1 cellular context compared by ENCODE assay signal in genomic region chr18:50627594-50628542, GRCh38.
A peak's percentile ranks its signal among the peaks of the same experiment; 100 is the strongest.
TF ChIP-seq lines count a peak whose summit lies in the region.

No MANE protein-coding gene starts in this region.

TF ChIP-seq in HEK293, 187 proteins besides CTCF, POLR2A, EP300 and RAD21 (continued from another document):
- TF ChIP-seq, protein P1, sequence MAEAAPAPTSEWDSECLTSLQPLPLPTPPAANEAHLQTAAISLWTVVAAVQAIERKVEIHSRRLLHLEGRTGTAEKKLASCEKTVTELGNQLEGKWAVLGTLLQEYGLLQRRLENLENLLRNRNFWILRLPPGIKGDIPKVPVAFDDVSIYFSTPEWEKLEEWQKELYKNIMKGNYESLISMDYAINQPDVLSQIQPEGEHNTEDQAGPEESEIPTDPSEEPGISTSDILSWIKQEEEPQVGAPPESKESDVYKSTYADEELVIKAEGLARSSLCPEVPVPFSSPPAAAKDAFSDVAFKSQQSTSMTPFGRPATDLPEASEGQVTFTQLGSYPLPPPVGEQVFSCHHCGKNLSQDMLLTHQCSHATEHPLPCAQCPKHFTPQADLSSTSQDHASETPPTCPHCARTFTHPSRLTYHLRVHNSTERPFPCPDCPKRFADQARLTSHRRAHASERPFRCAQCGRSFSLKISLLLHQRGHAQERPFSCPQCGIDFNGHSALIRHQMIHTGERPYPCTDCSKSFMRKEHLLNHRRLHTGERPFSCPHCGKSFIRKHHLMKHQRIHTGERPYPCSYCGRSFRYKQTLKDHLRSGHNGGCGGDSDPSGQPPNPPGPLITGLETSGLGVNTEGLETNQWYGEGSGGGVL (tag by site-specific recombination; IDR thresholded peaks at IDR 0.05) = peak; percentile 27; the same call in 1 of the 2 replicates
- TF ChIP-seq ZNF513 (tag by site-specific recombination; IDR thresholded peaks at IDR 0.05) (no peak), SCRT1 (tag by site-specific recombination; IDR thresholded peaks at IDR 0.05; ENCODE audit: borderline replicate concordance) (no peak), ZNF335 (tag by site-specific recombination; conservative IDR thresholded peaks at IDR 0.05) (peak; percentile 68), ZBTB20 (tag by site-specific recombination; IDR thresholded peaks at IDR 0.05) (no peak), RBAK (tag by site-specific recombination; IDR thresholded peaks at IDR 0.05) (no peak), SALL2 (tag by site-specific recombination; IDR thresholded peaks at IDR 0.05; ENCODE audit: borderline replicate concordance) (no peak)
- TF ChIP-seq, protein P2, sequence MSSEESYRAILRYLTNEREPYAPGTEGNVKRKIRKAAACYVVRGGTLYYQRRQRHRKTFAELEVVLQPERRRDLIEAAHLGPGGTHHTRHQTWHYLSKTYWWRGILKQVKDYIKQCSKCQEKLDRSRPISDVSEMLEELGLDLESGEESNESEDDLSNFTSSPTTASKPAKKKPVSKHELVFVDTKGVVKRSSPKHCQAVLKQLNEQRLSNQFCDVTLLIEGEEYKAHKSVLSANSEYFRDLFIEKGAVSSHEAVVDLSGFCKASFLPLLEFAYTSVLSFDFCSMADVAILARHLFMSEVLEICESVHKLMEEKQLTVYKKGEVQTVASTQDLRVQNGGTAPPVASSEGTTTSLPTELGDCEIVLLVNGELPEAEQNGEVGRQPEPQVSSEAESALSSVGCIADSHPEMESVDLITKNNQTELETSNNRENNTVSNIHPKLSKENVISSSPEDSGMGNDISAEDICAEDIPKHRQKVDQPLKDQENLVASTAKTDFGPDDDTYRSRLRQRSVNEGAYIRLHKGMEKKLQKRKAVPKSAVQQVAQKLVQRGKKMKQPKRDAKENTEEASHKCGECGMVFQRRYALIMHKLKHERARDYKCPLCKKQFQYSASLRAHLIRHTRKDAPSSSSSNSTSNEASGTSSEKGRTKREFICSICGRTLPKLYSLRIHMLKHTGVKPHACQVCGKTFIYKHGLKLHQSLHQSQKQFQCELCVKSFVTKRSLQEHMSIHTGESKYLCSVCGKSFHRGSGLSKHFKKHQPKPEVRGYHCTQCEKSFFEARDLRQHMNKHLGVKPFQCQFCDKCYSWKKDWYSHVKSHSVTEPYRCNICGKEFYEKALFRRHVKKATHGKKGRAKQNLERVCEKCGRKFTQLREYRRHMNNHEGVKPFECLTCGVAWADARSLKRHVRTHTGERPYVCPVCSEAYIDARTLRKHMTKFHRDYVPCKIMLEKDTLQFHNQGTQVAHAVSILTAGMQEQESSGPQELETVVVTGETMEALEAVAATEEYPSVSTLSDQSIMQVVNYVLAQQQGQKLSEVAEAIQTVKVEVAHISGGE (tag by site-specific recombination; conservative IDR thresholded peaks at IDR 0.05; ENCODE audit: low read depth) = 0 out of 2 replicates have a peak, but pooled peaks have one; percentile 5
- TF ChIP-seq, protein P3, sequence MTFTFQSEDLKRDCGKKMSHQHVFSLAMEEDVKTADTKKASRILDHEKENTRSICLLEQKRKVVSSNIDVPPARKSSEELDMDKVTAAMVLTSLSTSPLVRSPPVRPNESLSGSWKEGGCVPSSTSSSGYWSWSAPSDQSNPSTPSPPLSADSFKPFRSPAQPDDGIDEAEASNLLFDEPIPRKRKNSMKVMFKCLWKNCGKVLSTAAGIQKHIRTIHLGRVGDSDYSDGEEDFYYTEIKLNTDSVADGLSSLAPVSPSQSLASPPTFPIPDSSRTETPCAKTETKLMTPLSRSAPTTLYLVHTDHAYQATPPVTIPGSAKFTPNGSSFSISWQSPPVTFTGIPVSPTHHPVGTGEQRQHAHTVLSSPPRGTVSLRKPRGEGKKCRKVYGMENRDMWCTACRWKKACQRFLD (tag by site-specific recombination; IDR thresholded peaks at IDR 0.05) = no peak
- TF ChIP-seq, protein P4, sequence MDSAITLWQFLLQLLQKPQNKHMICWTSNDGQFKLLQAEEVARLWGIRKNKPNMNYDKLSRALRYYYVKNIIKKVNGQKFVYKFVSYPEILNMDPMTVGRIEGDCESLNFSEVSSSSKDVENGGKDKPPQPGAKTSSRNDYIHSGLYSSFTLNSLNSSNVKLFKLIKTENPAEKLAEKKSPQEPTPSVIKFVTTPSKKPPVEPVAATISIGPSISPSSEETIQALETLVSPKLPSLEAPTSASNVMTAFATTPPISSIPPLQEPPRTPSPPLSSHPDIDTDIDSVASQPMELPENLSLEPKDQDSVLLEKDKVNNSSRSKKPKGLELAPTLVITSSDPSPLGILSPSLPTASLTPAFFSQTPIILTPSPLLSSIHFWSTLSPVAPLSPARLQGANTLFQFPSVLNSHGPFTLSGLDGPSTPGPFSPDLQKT (IDR thresholded peaks at IDR 0.05; ENCODE audit: borderline replicate concordance, low read depth, low read length) = no peak
- TF ChIP-seq, protein P5, sequence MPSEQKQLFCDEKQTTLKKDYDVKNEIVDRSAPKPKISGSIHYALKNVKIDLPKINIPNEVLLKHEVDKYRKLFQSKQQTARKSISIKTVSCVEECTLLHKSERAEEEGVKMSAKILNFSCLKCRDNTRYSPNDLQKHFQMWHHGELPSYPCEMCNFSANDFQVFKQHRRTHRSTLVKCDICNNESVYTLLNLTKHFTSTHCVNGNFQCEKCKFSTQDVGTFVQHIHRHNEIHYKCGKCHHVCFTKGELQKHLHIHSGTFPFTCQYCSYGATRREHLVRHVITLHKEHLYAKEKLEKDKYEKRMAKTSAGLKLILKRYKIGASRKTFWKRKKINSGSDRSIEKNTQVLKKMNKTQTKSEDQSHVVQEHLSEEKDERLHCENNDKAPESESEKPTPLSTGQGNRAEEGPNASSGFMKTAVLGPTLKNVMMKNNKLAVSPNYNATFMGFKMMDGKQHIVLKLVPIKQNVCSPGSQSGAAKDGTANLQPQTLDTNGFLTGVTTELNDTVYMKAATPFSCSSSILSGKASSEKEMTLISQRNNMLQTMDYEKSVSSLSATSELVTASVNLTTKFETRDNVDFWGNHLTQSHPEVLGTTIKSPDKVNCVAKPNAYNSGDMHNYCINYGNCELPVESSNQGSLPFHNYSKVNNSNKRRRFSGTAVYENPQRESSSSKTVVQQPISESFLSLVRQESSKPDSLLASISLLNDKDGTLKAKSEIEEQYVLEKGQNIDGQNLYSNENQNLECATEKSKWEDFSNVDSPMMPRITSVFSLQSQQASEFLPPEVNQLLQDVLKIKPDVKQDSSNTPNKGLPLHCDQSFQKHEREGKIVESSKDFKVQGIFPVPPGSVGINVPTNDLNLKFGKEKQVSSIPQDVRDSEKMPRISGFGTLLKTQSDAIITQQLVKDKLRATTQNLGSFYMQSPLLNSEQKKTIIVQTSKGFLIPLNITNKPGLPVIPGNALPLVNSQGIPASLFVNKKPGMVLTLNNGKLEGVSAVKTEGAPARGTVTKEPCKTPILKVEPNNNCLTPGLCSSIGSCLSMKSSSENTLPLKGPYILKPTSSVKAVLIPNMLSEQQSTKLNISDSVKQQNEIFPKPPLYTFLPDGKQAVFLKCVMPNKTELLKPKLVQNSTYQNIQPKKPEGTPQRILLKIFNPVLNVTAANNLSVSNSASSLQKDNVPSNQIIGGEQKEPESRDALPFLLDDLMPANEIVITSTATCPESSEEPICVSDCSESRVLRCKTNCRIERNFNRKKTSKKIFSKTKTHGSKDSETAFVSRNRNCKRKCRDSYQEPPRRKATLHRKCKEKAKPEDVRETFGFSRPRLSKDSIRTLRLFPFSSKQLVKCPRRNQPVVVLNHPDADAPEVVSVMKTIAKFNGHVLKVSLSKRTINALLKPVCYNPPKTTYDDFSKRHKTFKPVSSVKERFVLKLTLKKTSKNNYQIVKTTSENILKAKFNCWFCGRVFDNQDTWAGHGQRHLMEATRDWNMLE (tag by site-specific recombination; conservative IDR thresholded peaks at IDR 0.05; ENCODE audit: low read depth) = no peak
